In genomic region chr3:186640929-186641328, GRCh38 we compare ENCODE assay signal across 1 cellular context.
TF ChIP-seq lines count a peak whose summit lies in the region.

No MANE protein-coding gene starts in this region.

TF ChIP-seq in HepG2, 621 proteins besides CTCF, POLR2A, EP300 and RAD21:
- TF ChIP-seq SNAPC2 (CRISPR knock-in tag; IDR thresholded peaks at IDR 0.05) = no peak
- TF ChIP-seq ZNF660 (CRISPR knock-in tag; IDR thresholded peaks at IDR 0.05; ENCODE audit: borderline replicate concordance, low read depth) = no peak
- no peak for TF ChIP-seq NFIB (CRISPR knock-in tag; IDR thresholded peaks at IDR 0.05; ENCODE audit: borderline replicate concordance)
- TF ChIP-seq NCOA1 (CRISPR knock-in tag; IDR thresholded peaks at IDR 0.05) = no peak
- TF ChIP-seq ZFP1 (CRISPR knock-in tag; IDR thresholded peaks at IDR 0.05) = no peak
- TF ChIP-seq ZNF777 (CRISPR knock-in tag; IDR thresholded peaks at IDR 0.05) = no peak
